In the genomic region with DNA sequence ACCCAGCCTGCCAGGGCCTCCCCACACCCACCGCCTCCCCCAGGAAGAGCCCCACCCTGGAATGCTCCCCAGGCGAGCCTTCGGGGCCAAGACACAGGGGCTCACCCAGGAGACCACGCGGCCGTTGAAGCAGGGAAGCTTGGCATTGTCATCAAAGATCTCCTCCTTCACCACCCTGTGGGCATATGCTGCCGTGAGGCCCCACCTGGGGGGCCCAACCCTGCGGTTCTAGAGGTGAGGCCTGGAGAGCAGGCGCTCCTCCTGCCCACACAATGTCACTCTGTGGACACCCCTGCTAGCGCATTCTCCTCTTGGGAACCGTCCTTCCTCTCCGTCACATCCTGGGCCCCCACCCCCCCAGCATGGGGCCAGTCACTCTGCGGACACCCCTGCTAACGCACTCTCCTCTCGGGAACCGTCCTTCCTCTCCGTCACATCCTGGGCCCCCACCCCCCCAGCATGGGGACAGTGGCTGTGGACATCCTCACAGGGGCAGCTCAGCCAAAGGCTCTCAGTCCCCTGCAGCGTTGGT, we compare ENCODE assay signal across 21 cellular contexts. TPM values are rescaled to one million over a fixed set of nuclear protein-coding genes. Genes with fewer than 3 reads are reported as not detected.
"Had no signal": no experiment of that assay in that cellular context is flagged by ENCODE, and none has a peak within 500 bp of the region (broad histone marks: within the 10 kb centered on the region; RNA-seq: fewer than 3 reads in every experiment).

No MANE protein-coding gene starts in this region.

- H3K27ac ChIP-seq: colonic mucosa, foreskin keratinocyte, hepatocyte, left ventricle myocardium inferior, lower lobe of right lung, pancreas, testis had no signal

- H3K4me2 ChIP-seq: hepatocyte had no signal

- H3K27ac Mint-ChIP-seq: memory B cell; natural killer cell treated with Interleukin-12 subunit alpha and Interleukin-12 subunit beta and Interleukin-15 and Interleukin-18, amount 100 ng/mL, for 72 hours; progenitor cell of endocrine pancreas; stimulated activated naive B cell treated with anti-CD40 and anti-IgM and Interleukin-4, amounts not matched to agents 10 μg/mL and 1 μg/mL and 100 μg/mL, for 72 hours; stimulated activated naive CD8-positive, alpha-beta T cell treated with anti-CD3 and anti-CD28 coated beads, Interleukin-15, amount 100 ng/mL, for 72 hours had no signal

- FAIRE-seq: kidney, pancreas had no signal

- H3K4me3 Mint-ChIP-seq: memory B cell; natural killer cell treated with Interleukin-12 subunit alpha and Interleukin-12 subunit beta and Interleukin-15 and Interleukin-18, amount 100 ng/mL, for 72 hours; stimulated activated naive B cell treated with anti-CD40 and anti-IgM and Interleukin-4, amounts not matched to agents 10 μg/mL and 1 μg/mL and 100 μg/mL, for 72 hours; stimulated activated naive CD8-positive, alpha-beta T cell treated with anti-CD3 and anti-CD28 coated beads, Interleukin-15, amount 100 ng/mL, for 72 hours had no signal

- H3K36me3 ChIP-seq: colonic mucosa had no signal

- H3K27me3 Mint-ChIP-seq: memory B cell; natural killer cell treated with Interleukin-12 subunit alpha and Interleukin-12 subunit beta and Interleukin-15 and Interleukin-18, amount 100 ng/mL, for 72 hours; progenitor cell of endocrine pancreas; stimulated activated naive B cell treated with anti-CD40 and anti-IgM and Interleukin-4, amounts not matched to agents 10 μg/mL and 1 μg/mL and 100 μg/mL, for 72 hours; stimulated activated naive CD8-positive, alpha-beta T cell treated with anti-CD3 and anti-CD28 coated beads, Interleukin-15, amount 100 ng/mL, for 72 hours had no signal

- H3K9me3 Mint-ChIP-seq: memory B cell; natural killer cell treated with Interleukin-12 subunit alpha and Interleukin-12 subunit beta and Interleukin-15 and Interleukin-18, amount 100 ng/mL, for 72 hours; stimulated activated naive B cell treated with anti-CD40 and anti-IgM and Interleukin-4, amounts not matched to agents 10 μg/mL and 1 μg/mL and 100 μg/mL, for 72 hours had no signal

- H3K36me3 Mint-ChIP-seq: natural killer cell treated with Interleukin-12 subunit alpha and Interleukin-12 subunit beta and Interleukin-15 and Interleukin-18, amount 100 ng/mL, for 72 hours had no signal

- H3K4me3 ChIP-seq: colonic mucosa, hepatocyte, left ventricle myocardium inferior, lower lobe of right lung, pancreas, testis, tibial nerve had no signal

- DNase-seq: colonic mucosa; dermis blood vessel endothelial cell; erythroblast; foreskin keratinocyte; head of caudate nucleus; kidney; left cardiac atrium; left ventricle myocardium inferior; lower lobe of right lung; midbrain; occipital lobe; stimulated activated CD4-positive, alpha-beta T cell treated with anti-CD3 and anti-CD28 coated beads, Interleukin-4, amount 100 ng/mL, for 1 hour; stimulated activated naive B cell treated with anti-CD40 and anti-IgM and Interleukin-4, amounts not matched to agents 10 μg/mL and 1 μg/mL and 100 μg/mL, for 72 hours; stimulated activated naive CD8-positive, alpha-beta T cell treated with anti-CD3 and anti-CD28 coated beads, Interleukin-15, amount 100 ng/mL, for 72 hours; testis had no signal

- H3K27me3 ChIP-seq: colonic mucosa, foreskin keratinocyte, hepatocyte, pancreas, testis, tibial nerve had no signal

- H2AFZ ChIP-seq: hepatocyte had no signal

- H3K9me3 ChIP-seq: colonic mucosa, left ventricle myocardium inferior, lower lobe of right lung, pancreas, testis, tibial nerve had no signal

RNA-seq across cellular contexts. Expression of gene MXRA8, which starts 15.7 kb away (rescaled TPM):
- total RNA-seq: natural killer cell treated with Interleukin-12 subunit alpha and Interleukin-12 subunit beta and Interleukin-15 and Interleukin-18, amount 100 ng/mL, for 72 hours had no signal
